In the genomic region with DNA sequence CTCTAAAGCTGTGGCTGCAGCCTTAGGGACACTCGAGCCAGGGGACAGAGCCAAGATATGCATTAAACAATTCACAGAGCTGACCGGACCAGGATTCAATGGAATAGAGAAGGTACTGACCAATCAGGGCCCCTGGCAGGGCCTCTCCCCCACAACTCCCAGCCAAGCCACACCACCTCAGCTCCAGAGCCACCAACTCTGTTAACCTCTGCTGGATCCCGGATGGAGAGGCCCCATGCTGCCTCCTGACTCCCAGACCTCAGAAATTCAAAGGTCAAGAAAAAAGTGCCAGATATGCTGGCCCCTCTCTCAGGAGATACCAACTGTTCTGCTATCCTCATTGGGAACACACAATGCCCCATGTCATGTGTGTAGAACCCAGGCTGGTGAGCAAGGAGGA, we compare ENCODE assay signal across 16 cellular contexts.
DNase-seq lines count a peak whose midpoint lies in the region; ATAC-seq and TF ChIP-seq lines count a peak whose summit lies in the region.
"Had no signal": no experiment of that assay in that cellular context is flagged by ENCODE, and none has a peak within 500 bp of the region (broad histone marks: within the 10 kb centered on the region; RNA-seq: fewer than 3 reads in every experiment).

No MANE protein-coding gene starts in this region.

- H3K9me3 ChIP-seq in endodermal cell (ENCODE audit: control insufficient read depth, low read length) (no peaks in the 10 kb centered on the region), sigmoid colon (no peaks in the 10 kb centered on the region)
- H3K9me3 ChIP-seq: BLaER1, ovary, Peyer's patch had no signal

- H3K9ac ChIP-seq in endodermal cell (ENCODE audit: extremely low read depth, low read length, poor library complexity, severe bottlenecking) = no peak overlapping the region
- H3K9ac ChIP-seq: BLaER1 had no signal

- intact Hi-C loops in sigmoid colon (cut with DNase I) (no loop called here), natural killer cell (cut with micrococcal nuclease) (no loop called here)

- H3K27me3 ChIP-seq in endodermal cell (ENCODE audit: control insufficient read depth, insufficient read depth, low read length, poor library complexity, severe bottlenecking) (no peaks in the 10 kb centered on the region), sigmoid colon (no peaks in the 10 kb centered on the region)
- H3K27me3 ChIP-seq: BLaER1, cardiac muscle cell, ovary, Peyer's patch had no signal

- H3K36me3 ChIP-seq in endodermal cell (ENCODE audit: control insufficient read depth, insufficient read depth, low read length) = no peaks in the 10 kb centered on the region
- peaks cover 52 to 98% (median 82%) of the 10 kb centered on the region in 4 donors for H3K36me3 ChIP-seq in sigmoid colon
- H3K36me3 ChIP-seq: cardiac muscle cell, ovary had no signal

- no peak for DNase-seq in stimulated activated naive CD8-positive, alpha-beta T cell treated with anti-CD3 and anti-CD28 coated beads, Interleukin-15, Interleukin-2, amounts not matched to agents 100 U/mL and 50 U/mL, for 24 hours
- peak; percentile 29 for DNase-seq in endodermal cell
- DNase-seq in sigmoid colon = no peak
- no peak for DNase-seq in natural killer cell
- no peak for DNase-seq in C1 segment of cervical spinal cord (lab: John Stamatoyannopoulos, UW)
- DNase-seq: NCI-H187 treated with DMSO at 0.1 percent for 48 hours; NCI-H526; ovary; stimulated activated CD4-positive, alpha-beta T cell treated with anti-CD3 and anti-CD28 coated beads, Interleukin-15, amount 100 ng/mL, for 24 hours had no signal

- no peaks in the 10 kb centered on the region for H3K27me3 Mint-ChIP-seq in stimulated activated naive CD8-positive, alpha-beta T cell treated with anti-CD3 and anti-CD28 coated beads, Interleukin-15, Interleukin-2, amounts not matched to agents 100 ng/mL and 50 ng/mL, for 24 hours
- H3K27me3 Mint-ChIP-seq in endodermal cell (ENCODE audit: insufficient read depth) (peaks cover 1% of the 10 kb centered on the region), natural killer cell (ENCODE audit: low read depth in 2 of 2) (no peaks in the 10 kb centered on the region)

- no peak for TF ChIP-seq CTCF in endodermal cell (conservative IDR thresholded peaks at IDR 0.05)
- TF ChIP-seq CTCF in sigmoid colon (IDR thresholded peaks at IDR 0.05) = no peak
- no peak for TF ChIP-seq CTCF in natural killer cell (IDR thresholded peaks at IDR 0.05)

- H3K4me3 ChIP-seq in endodermal cell (ENCODE audit: low read length) = no peak overlapping the region
- peak overlapping the region in 1 of 4 donors; percentile 15 for H3K4me3 ChIP-seq in sigmoid colon
- H3K4me3 ChIP-seq: BLaER1, cardiac muscle cell, ovary, Peyer's patch had no signal

- TF ChIP-seq EP300 in sigmoid colon (IDR thresholded peaks at IDR 0.05) = no peak

- H3K27ac ChIP-seq in endodermal cell (ENCODE audit: low read depth, low read length) (no peak overlapping the region), sigmoid colon (peak overlapping the region; percentile 79 to 99 (median 88))
- H3K27ac ChIP-seq: BLaER1, cardiac muscle cell, HL-60 had no signal

- no peak for TF ChIP-seq POLR2A in sigmoid colon (IDR thresholded peaks at IDR 0.05)

- peaks cover 63% of the 10 kb centered on the region for H3K36me3 Mint-ChIP-seq in stimulated activated naive CD8-positive, alpha-beta T cell treated with anti-CD3 and anti-CD28 coated beads, Interleukin-15, Interleukin-2, amounts not matched to agents 100 ng/mL and 50 ng/mL, for 24 hours (ENCODE audit: low read depth)
- H3K36me3 Mint-ChIP-seq in endodermal cell (ENCODE audit: low read depth) = no peaks in the 10 kb centered on the region
- no peaks in the 10 kb centered on the region for H3K36me3 Mint-ChIP-seq in natural killer cell

- 84 to 100% methylated on average over 2 to 3 of the region's 3 CpGs for WGBS in endodermal cell (ENCODE audit: insufficient coverage in 1 of 2, insufficient read length in 1 of 2), 2 experiments
- 86 to 93% methylated on average over 3 of the region's 3 CpGs for WGBS in sigmoid colon, 2 donors

- peaks cover 71% of the 10 kb centered on the region for H3K4me1 Mint-ChIP-seq in stimulated activated naive CD8-positive, alpha-beta T cell treated with anti-CD3 and anti-CD28 coated beads, Interleukin-15, Interleukin-2, amounts not matched to agents 100 ng/mL and 50 ng/mL, for 24 hours (ENCODE audit: low read depth)
- peaks cover 2% of the 10 kb centered on the region for H3K4me1 Mint-ChIP-seq in endodermal cell
- peaks cover 52 to 67% of the 10 kb centered on the region in 2 donors for H3K4me1 Mint-ChIP-seq in natural killer cell

- H3K9me3 Mint-ChIP-seq in stimulated activated naive CD8-positive, alpha-beta T cell treated with anti-CD3 and anti-CD28 coated beads, Interleukin-15, Interleukin-2, amounts not matched to agents 100 ng/mL and 50 ng/mL, for 24 hours = no peaks in the 10 kb centered on the region
- H3K9me3 Mint-ChIP-seq in endodermal cell (no peaks in the 10 kb centered on the region), natural killer cell (no peaks in the 10 kb centered on the region)

- H3K4me3 Mint-ChIP-seq in stimulated activated naive CD8-positive, alpha-beta T cell treated with anti-CD3 and anti-CD28 coated beads, Interleukin-15, Interleukin-2, amounts not matched to agents 100 ng/mL and 50 ng/mL, for 24 hours = no peak overlapping the region
- H3K4me3 Mint-ChIP-seq in endodermal cell = no peak overlapping the region
- no peak overlapping the region for H3K4me3 Mint-ChIP-seq in natural killer cell

- no peak for ATAC-seq in stimulated activated naive CD8-positive, alpha-beta T cell treated with anti-CD3 and anti-CD28 coated beads, Interleukin-15, Interleukin-2, amounts not matched to agents 100 U/mL and 50 U/mL, for 24 hours
- ATAC-seq in natural killer cell (no peak), GM21737 (IDR thresholded peaks at IDR 0.05; ENCODE audit: unreplicated experiment) (no peak), HG03520 (IDR thresholded peaks at IDR 0.05; ENCODE audit: unreplicated experiment) (no peak)

- peak overlapping the region; percentile 52 for H3K27ac Mint-ChIP-seq in stimulated activated naive CD8-positive, alpha-beta T cell treated with anti-CD3 and anti-CD28 coated beads, Interleukin-15, Interleukin-2, amounts not matched to agents 100 ng/mL and 50 ng/mL, for 24 hours
- no peak overlapping the region for H3K27ac Mint-ChIP-seq in endodermal cell
- H3K27ac Mint-ChIP-seq in natural killer cell = peak overlapping the region in 1 of 2 donors; percentile 1

- H3K4me1 ChIP-seq in endodermal cell (ENCODE audit: control insufficient read depth, insufficient read depth, low read length) = no peaks in the 10 kb centered on the region
- H3K4me1 ChIP-seq in sigmoid colon = peaks cover 0 to 100% (median 98%) of the 10 kb centered on the region in 4 donors
